In genomic region chr2:20976527-20976926, GRCh38 we compare ENCODE assay signal across 21 cellular contexts.
"Had no signal": no experiment of that assay in that cellular context is flagged by ENCODE, and none has a peak within 500 bp of the region (broad histone marks: within the 10 kb centered on the region; RNA-seq: fewer than 3 reads in every experiment).

No MANE protein-coding gene starts in this region.

- DNase-seq: activated CD4-positive, alpha-beta T cell treated with anti-CD3 and anti-CD28 coated beads for 36 hours; activated CD4-positive, alpha-beta T cell treated with anti-CD3 and anti-CD28 coated beads, Interleukin-2, amount 50 U/mL, for 4 hours; activated CD8-positive, alpha-beta memory T cell treated with anti-CD3 and anti-CD28 coated beads, Interleukin-2, amount 50 U/mL, for 48 hours; activated naive CD4-positive, alpha-beta T cell treated with anti-CD3 and anti-CD28 coated beads for 36 hours; activated naive CD8-positive, alpha-beta T cell treated with anti-CD3 and anti-CD28 coated beads, Interleukin-2, amount 10 ng/mL, durations not matched to agents 7 days and 5 days; activated T-cell treated with anti-CD3 and anti-CD28 coated beads, Interleukin-2, amount 50 U/mL, for 48 hours; anterior cingulate cortex; brain microvascular endothelial cell; central memory CD4-positive, alpha-beta T cell; effector memory CD4-positive, alpha-beta T cell; immature natural killer cell; stimulated activated CD4-positive, alpha-beta T cell treated with anti-CD3 and anti-CD28 coated beads, Interleukin-2, amount 100 ng/mL, for 24 hours; T1000 had no signal

- H3K27me3 ChIP-seq: brain microvascular endothelial cell, hepatocyte had no signal

- H3K27ac ChIP-seq: brain microvascular endothelial cell, hepatocyte, skin epidermis had no signal

- H3K4me3 ChIP-seq: hepatocyte, lung, skin epidermis had no signal

- H3K4me2 ChIP-seq: hepatocyte had no signal

- ATAC-seq: activated CD4-positive, alpha-beta T cell treated with anti-CD3 and anti-CD28 coated beads for 36 hours; esophagus mucosa; left lobe of liver; natural killer cell treated with Interleukin-12 subunit alpha and Interleukin-12 subunit beta and Interleukin-15 and Interleukin-18, amount 100 ng/mL, for 72 hours; stimulated activated memory B cell treated with anti-CD40 and anti-IgM and Interleukin-4, amounts not matched to agents 10 μg/mL and 1 μg/mL and 100 μg/mL, for 72 hours; WTC11 had no signal

- H3K36me3 ChIP-seq: brain microvascular endothelial cell had no signal

- H2AFZ ChIP-seq: hepatocyte had no signal

- H3K79me2 ChIP-seq: hepatocyte had no signal
